ENCODE assay signal across 12 cellular contexts in the genomic region with DNA sequence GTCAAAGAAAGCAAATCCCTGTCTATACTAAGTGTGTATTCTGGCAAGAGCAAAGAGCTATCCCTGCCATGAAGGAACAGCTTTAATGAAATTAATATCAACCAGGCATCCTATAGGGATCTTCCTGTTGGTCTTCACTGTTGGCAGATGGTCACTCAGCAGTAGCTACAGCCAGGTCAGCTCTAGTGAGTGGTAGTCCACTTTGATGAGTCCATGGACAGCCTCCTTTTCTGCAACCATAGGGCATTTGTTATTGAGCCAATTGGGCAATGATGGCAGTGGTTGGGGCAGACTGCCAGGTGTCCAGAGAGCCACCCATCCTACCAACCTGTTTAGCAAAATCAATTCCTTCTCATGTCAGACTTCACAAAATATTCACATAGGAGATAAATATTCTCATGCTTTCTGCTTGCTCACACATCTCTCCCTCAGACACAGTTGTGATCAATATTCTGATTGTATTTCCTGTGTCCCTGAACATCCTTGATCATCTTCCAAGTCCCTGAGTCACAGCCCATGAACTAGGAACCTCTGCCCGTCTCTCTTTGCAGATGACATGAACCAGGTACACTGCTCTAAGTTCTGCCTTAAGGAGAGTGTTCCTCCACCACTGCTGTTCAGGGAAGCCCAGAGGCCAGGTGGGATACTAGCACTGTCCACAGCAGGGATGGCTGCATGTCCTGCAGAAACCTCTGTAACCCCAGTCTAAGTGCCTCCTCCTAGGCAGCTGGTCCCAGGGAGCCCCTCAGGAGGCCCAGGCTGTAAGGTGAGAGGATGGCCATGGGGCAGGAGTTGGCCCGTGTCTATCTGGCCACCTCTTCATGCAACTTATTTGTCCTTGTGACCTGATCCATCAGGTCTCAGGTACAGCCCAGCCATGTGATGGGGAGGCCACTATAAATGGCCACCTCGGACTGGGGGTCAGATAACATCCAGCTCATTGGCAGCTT.
"Had no signal": no experiment of that assay in that cellular context is flagged by ENCODE, and none has a peak within 500 bp of the region (broad histone marks: within the 10 kb centered on the region; RNA-seq: fewer than 3 reads in every experiment).

No MANE protein-coding gene starts in this region.

- H3K27ac ChIP-seq: esophagus squamous epithelium, hepatocyte, psoas muscle, stomach, thoracic aorta, uterus had no signal

- ATAC-seq: left ventricle myocardium superior, psoas muscle, sciatic nerve had no signal

- H3K4me3 ChIP-seq: esophagus squamous epithelium, hepatocyte, psoas muscle, stomach, thoracic aorta, uterus had no signal

- H3K27ac Mint-ChIP-seq: activated B cell treated with CpG ODN at 0.5 μM for 24 hours; activated CD4-positive, alpha-beta T cell treated with anti-CD3 and anti-CD28 coated beads, Interleukin-2, amount 10 ng/mL, durations not matched to agents 7 days and 5 days had no signal

- H3K4me2 ChIP-seq: hepatocyte had no signal

- H3K9me3 Mint-ChIP-seq: activated B cell treated with CpG ODN at 0.5 μM for 24 hours; activated CD4-positive, alpha-beta T cell treated with anti-CD3 and anti-CD28 coated beads, Interleukin-2, amount 10 ng/mL, durations not matched to agents 7 days and 5 days had no signal

- DNase-seq: activated B cell treated with CpG ODN at 0.5 μM for 24 hours; activated CD4-positive, alpha-beta T cell treated with anti-CD3 and anti-CD28 coated beads, Interleukin-2, amount 10 ng/mL, durations not matched to agents 7 days and 5 days; esophagus squamous epithelium; left ventricle myocardium superior; mesenchymal stem cell; psoas muscle; stimulated activated CD4-positive, alpha-beta T cell treated with anti-CD3 and anti-CD28 coated beads, Interleukin-1b, Interleukin-23, amount 100 ng/mL, for 48 hours; stomach; uterus had no signal

- H3K4me3 Mint-ChIP-seq: activated B cell treated with CpG ODN at 0.5 μM for 24 hours; activated CD4-positive, alpha-beta T cell treated with anti-CD3 and anti-CD28 coated beads, Interleukin-2, amount 10 ng/mL, durations not matched to agents 7 days and 5 days had no signal

- H3K4me1 ChIP-seq: esophagus squamous epithelium, psoas muscle, stomach, uterus had no signal

- H3K27me3 ChIP-seq: stomach, uterus had no signal

- H3K36me3 ChIP-seq: esophagus squamous epithelium, stomach, thoracic aorta, uterus had no signal

- H3K9me3 ChIP-seq: esophagus squamous epithelium, psoas muscle, stomach, thoracic aorta, uterus had no signal
